In genomic region chr1:186792870-186793581, GRCh38 we compare ENCODE assay signal across 1 cellular context.
TF ChIP-seq lines count a peak whose summit lies in the region.

No MANE protein-coding gene starts in this region.

TF ChIP-seq in IMR-90, 13 proteins besides CTCF, POLR2A, EP300 and RAD21 (continued from another document):
- TF ChIP-seq, protein P1, sequence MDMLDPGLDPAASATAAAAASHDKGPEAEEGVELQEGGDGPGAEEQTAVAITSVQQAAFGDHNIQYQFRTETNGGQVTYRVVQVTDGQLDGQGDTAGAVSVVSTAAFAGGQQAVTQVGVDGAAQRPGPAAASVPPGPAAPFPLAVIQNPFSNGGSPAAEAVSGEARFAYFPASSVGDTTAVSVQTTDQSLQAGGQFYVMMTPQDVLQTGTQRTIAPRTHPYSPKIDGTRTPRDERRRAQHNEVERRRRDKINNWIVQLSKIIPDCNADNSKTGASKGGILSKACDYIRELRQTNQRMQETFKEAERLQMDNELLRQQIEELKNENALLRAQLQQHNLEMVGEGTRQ (IDR thresholded peaks at IDR 0.05; ENCODE audit: low read depth, low read length): no peak
- no peak for TF ChIP-seq SMC3 (IDR thresholded peaks at IDR 0.05; ENCODE audit: low read depth, low read length)
- no peak for TF ChIP-seq MAZ (IDR thresholded peaks at IDR 0.05; ENCODE audit: borderline replicate concordance, low read depth, low read length)
- no peak for TF ChIP-seq NFE2L2 (IDR thresholded peaks at IDR 0.05; ENCODE audit: low read depth, low read length)
